20 cellular contexts compared by ENCODE assay signal in the genomic region with DNA sequence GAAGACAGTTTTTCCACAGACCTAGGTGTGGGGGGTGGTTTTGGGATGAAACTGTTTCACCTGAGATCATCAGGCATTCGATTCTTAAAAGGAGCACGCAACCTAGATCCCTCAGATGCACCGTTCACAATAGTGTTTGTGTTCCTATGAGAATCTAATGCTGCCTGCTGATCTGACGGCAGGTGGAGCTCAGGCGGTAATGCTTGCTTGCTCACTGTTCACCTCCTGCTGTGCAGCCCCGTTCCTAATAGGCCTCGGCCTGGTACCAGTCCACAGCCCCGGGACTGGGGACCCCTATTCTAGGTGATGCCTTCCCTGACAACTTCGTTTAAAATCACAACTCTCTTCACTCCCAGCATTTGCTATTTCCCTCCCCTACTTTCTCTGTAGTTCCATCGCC.
"Had no signal": no experiment of that assay in that cellular context is flagged by ENCODE, and none has a peak within 500 bp of the region (broad histone marks: within the 10 kb centered on the region; RNA-seq: fewer than 3 reads in every experiment).

No MANE protein-coding gene starts in this region.

- H3K27ac ChIP-seq: breast epithelium, left ventricle myocardium inferior, suprapubic skin, upper lobe of right lung had no signal

- H3K9me3 ChIP-seq: breast epithelium, left ventricle myocardium inferior, suprapubic skin, upper lobe of right lung had no signal

- H3K36me3 Mint-ChIP-seq: activated naive CD8-positive, alpha-beta T cell treated with anti-CD3 and anti-CD28 coated beads, Interleukin-2, amount 10 ng/mL, durations not matched to agents 7 days and 5 days had no signal

- FAIRE-seq: colon, frontal cortex, keratinocyte, TTC549 had no signal

- H3K4me3 Mint-ChIP-seq: activated naive CD8-positive, alpha-beta T cell treated with anti-CD3 and anti-CD28 coated beads, Interleukin-2, amount 10 ng/mL, durations not matched to agents 7 days and 5 days; activated T-cell treated with anti-CD3 and anti-CD28 coated beads, Interleukin-2, amount 50 U/mL, for 24 hours; nephron progenitor cell had no signal

- H3K9me3 Mint-ChIP-seq: activated naive CD8-positive, alpha-beta T cell treated with anti-CD3 and anti-CD28 coated beads, Interleukin-2, amount 10 ng/mL, durations not matched to agents 7 days and 5 days; activated T-cell treated with anti-CD3 and anti-CD28 coated beads, Interleukin-2, amount 50 U/mL, for 24 hours; nephron progenitor cell had no signal

- DNase-seq: activated CD4-positive, alpha-beta T cell treated with anti-CD3 and anti-CD28 coated beads, Interleukin-2, amount 50 U/mL, for 1 hour; activated gamma-delta T cell; activated naive CD8-positive, alpha-beta T cell treated with anti-CD3 and anti-CD28 coated beads, Interleukin-2, amount 10 ng/mL, durations not matched to agents 7 days and 5 days; activated T-cell treated with anti-CD3 and anti-CD28 coated beads, Interleukin-2, amount 50 U/mL, for 24 hours; aorta; left ventricle myocardium inferior; mesenchymal stem cell; nephron progenitor cell; stimulated activated CD4-positive, alpha-beta T cell treated with anti-CD3 and anti-CD28 coated beads, Interleukin-12 subunit alpha, Interleukin-12 subunit beta, amount 100 ng/mL, for 4 hours; stimulated activated CD4-positive, alpha-beta T cell treated with anti-CD3 and anti-CD28 coated beads, Interleukin-2, amount 100 ng/mL, for 48 hours; stimulated activated CD8-positive, alpha-beta memory T cell treated with anti-CD3 and anti-CD28 coated beads, Interleukin-4, amount 100 ng/mL, for 48 hours; stimulated activated naive CD8-positive, alpha-beta T cell treated with anti-CD3 and anti-CD28 coated beads, Interleukin-15, Interleukin-2, amounts not matched to agents 100 U/mL and 50 U/mL, for 24 hours; T-helper 2 cell; upper lobe of right lung had no signal

- H3K4me1 ChIP-seq: breast epithelium, left ventricle myocardium inferior, suprapubic skin, upper lobe of right lung had no signal

- H3K4me3 ChIP-seq: breast epithelium, left ventricle myocardium inferior, suprapubic skin, upper lobe of right lung had no signal

- ATAC-seq: stimulated activated naive CD8-positive, alpha-beta T cell treated with anti-CD3 and anti-CD28 coated beads, Interleukin-15, Interleukin-2, amounts not matched to agents 100 U/mL and 50 U/mL, for 24 hours; upper lobe of right lung had no signal

- H3K27ac Mint-ChIP-seq: activated naive CD8-positive, alpha-beta T cell treated with anti-CD3 and anti-CD28 coated beads, Interleukin-2, amount 10 ng/mL, durations not matched to agents 7 days and 5 days; activated T-cell treated with anti-CD3 and anti-CD28 coated beads, Interleukin-2, amount 50 U/mL, for 24 hours; nephron progenitor cell had no signal

- H3K36me3 ChIP-seq: breast epithelium, left ventricle myocardium inferior, suprapubic skin, upper lobe of right lung had no signal

- H3K4me1 Mint-ChIP-seq: activated naive CD8-positive, alpha-beta T cell treated with anti-CD3 and anti-CD28 coated beads, Interleukin-2, amount 10 ng/mL, durations not matched to agents 7 days and 5 days had no signal
